20 cellular contexts compared by ENCODE assay signal in genomic region chr2:121866789-121867188, GRCh38.
"Had no signal": no experiment of that assay in that cellular context is flagged by ENCODE, and none has a peak within 500 bp of the region (broad histone marks: within the 10 kb centered on the region; RNA-seq: fewer than 3 reads in every experiment).

No MANE protein-coding gene starts in this region.

- ATAC-seq: left lung had no signal

- DNase-seq: activated B cell treated with CpG ODN at 0.5 μM for 24 hours; activated CD4-positive, alpha-beta memory T cell treated with anti-CD3 and anti-CD28 coated beads for 36 hours; activated CD4-positive, alpha-beta T cell treated with anti-CD3 and anti-CD28 coated beads for 4 hours; activated gamma-delta T cell treated with Interleukin-2 at 50 U/mL for 16 hours; activated T-cell treated with anti-CD3 and anti-CD28 coated beads for 4 hours; amniotic stem cell; caudate nucleus; dorsolateral prefrontal cortex; foreskin melanocyte; head of caudate nucleus; kidney; left lung; nucleus accumbens; stomach had no signal

- H3K4me3 Mint-ChIP-seq: activated B cell treated with CpG ODN at 0.5 μM for 24 hours; activated CD4-positive, alpha-beta memory T cell treated with anti-CD3 and anti-CD28 coated beads for 36 hours; activated naive CD8-positive, alpha-beta T cell; activated T-helper 1 cell treated with anti-CD3 and anti-CD28 coated beads, Interleukin-12 subunit alpha, Interleukin-12 subunit beta, Interleukin-2, Interleukin-4 antibody, amounts not matched to agents 30 ng/mL and 10 ng/mL and 1 ng/mL, durations not matched to agents 14 hours and 24 hours and 36 hours; mesothelial cell of epicardium; natural killer cell treated with Interleukin-12 subunit alpha and Interleukin-12 subunit beta and Interleukin-15 and Interleukin-18, amount 100 ng/mL, for 72 hours; T-helper 2 cell treated with Interferon-gamma antibody and Interleukin-4, amounts not matched to agents 5 μg/mL and 100 μg/mL, for 36 hours had no signal

- H3K27ac ChIP-seq: dorsolateral prefrontal cortex, left lung, stomach had no signal

- H3K4me3 ChIP-seq: dorsolateral prefrontal cortex, left lung, stomach had no signal

- H3K9me3 Mint-ChIP-seq: activated T-helper 1 cell treated with anti-CD3 and anti-CD28 coated beads, Interleukin-12 subunit alpha, Interleukin-12 subunit beta, Interleukin-2, Interleukin-4 antibody, amounts not matched to agents 30 ng/mL and 10 ng/mL and 1 ng/mL, durations not matched to agents 14 hours and 24 hours and 36 hours; T-helper 2 cell treated with Interferon-gamma antibody and Interleukin-4, amounts not matched to agents 5 μg/mL and 100 μg/mL, for 36 hours had no signal

- H3K27ac Mint-ChIP-seq: activated B cell treated with CpG ODN at 0.5 μM for 24 hours; activated CD4-positive, alpha-beta memory T cell treated with anti-CD3 and anti-CD28 coated beads for 36 hours; activated naive CD8-positive, alpha-beta T cell; activated T-helper 1 cell treated with anti-CD3 and anti-CD28 coated beads, Interleukin-12 subunit alpha, Interleukin-12 subunit beta, Interleukin-2, Interleukin-4 antibody, amounts not matched to agents 30 ng/mL and 10 ng/mL and 1 ng/mL, durations not matched to agents 14 hours and 24 hours and 36 hours; mesothelial cell of epicardium; natural killer cell treated with Interleukin-12 subunit alpha and Interleukin-12 subunit beta and Interleukin-15 and Interleukin-18, amount 100 ng/mL, for 72 hours; progenitor cell of endocrine pancreas; T-helper 2 cell treated with Interferon-gamma antibody and Interleukin-4, amounts not matched to agents 5 μg/mL and 100 μg/mL, for 36 hours had no signal

- H3K4me1 Mint-ChIP-seq: activated B cell treated with CpG ODN at 0.5 μM for 24 hours, mesothelial cell of epicardium had no signal

- H3K36me3 Mint-ChIP-seq: activated CD4-positive, alpha-beta memory T cell treated with anti-CD3 and anti-CD28 coated beads for 36 hours; activated naive CD8-positive, alpha-beta T cell; mesothelial cell of epicardium; natural killer cell treated with Interleukin-12 subunit alpha and Interleukin-12 subunit beta and Interleukin-15 and Interleukin-18, amount 100 ng/mL, for 72 hours had no signal
